ENCODE assay signal across 8 cellular contexts in the genomic region with DNA sequence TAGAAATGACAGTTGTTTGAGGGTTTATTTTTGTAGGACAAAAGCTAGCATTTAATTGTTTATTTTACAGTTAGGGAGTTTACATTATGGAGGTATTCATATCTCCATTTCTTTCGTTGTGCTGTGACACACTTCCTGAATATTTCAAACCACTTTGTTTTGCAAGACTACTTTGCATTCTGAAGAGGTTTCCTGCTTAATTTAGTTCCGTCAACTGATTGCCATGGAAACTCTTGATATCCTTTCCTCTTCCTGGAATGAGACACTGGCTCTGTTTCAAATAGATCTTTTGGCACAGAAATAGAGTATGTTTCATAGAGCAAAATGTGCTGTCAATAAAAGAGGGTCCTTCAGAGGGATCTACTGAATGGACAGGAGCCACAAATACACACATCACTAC.
DNase-seq lines count a peak whose midpoint lies in the region; ATAC-seq and TF ChIP-seq lines count a peak whose summit lies in the region.

No MANE protein-coding gene starts in this region.

- in situ Hi-C loops in SK-MEL-5 (cut with HindIII; ENCODE audit: low pct_unique_long_range_greater_than_20kb, low sequenced_read_pairs), result no loop called here

- H3K9me3 ChIP-seq in heart right ventricle (no peaks in the 10 kb centered on the region), thyroid gland (no peaks in the 10 kb centered on the region), psoas muscle (no peaks in the 10 kb centered on the region)

- intact Hi-C loops in heart right ventricle (cut with DNase I) (no loop called here), thyroid gland (cut with DNase I) (no loop called here), psoas muscle (cut with DNase I) (no loop called here)

- ATAC-seq in activated T-cell treated with anti-CD3 and anti-CD28 coated beads, Interleukin-2, amount 50 U/mL, for 72 hours (replicated peaks in 1 of 2), result peak in 1 of 2 donors; percentile 65
- ATAC-seq in heart right ventricle, result peak in 6 of 8 donors; percentile 72 to 86 (median 81)
- no peak for ATAC-seq in psoas muscle
- no peak for ATAC-seq in GM19452 (IDR thresholded peaks at IDR 0.05; ENCODE audit: unreplicated experiment)

- H3K27ac Mint-ChIP-seq in activated T-cell treated with anti-CD3 and anti-CD28 coated beads, Interleukin-2, amount 50 U/mL, for 72 hours, result peak overlapping the region; percentile 9
- H3K27ac Mint-ChIP-seq in activated T-cell treated with anti-CD3 and anti-CD28 coated beads, Interleukin-2, amount 50 U/mL, for 24 hours, result no peak overlapping the region

- no peak for DNase-seq in activated T-cell treated with anti-CD3 and anti-CD28 coated beads, Interleukin-2, amount 50 U/mL, for 72 hours
- DNase-seq in activated T-cell treated with anti-CD3 and anti-CD28 coated beads, Interleukin-2, amount 50 U/mL, for 24 hours, result no peak
- peak; percentile 49 for DNase-seq in SK-MEL-5 (ENCODE audit: low read depth, low spot score)
- DNase-seq in heart right ventricle, result peak in 1 of 2 donors; percentile 16
- no peak for DNase-seq in thyroid gland
- no peak for DNase-seq in psoas muscle
- no peak for DNase-seq in COLO668 (lab: John Stamatoyannopoulos, UW; ENCODE audit: unreplicated experiment)

- TF ChIP-seq POLR2A in thyroid gland (IDR thresholded peaks at IDR 0.05), result no peak

- H3K27me3 ChIP-seq in heart right ventricle (no peaks in the 10 kb centered on the region), thyroid gland (no peaks in the 10 kb centered on the region), psoas muscle (ENCODE audit: insufficient read depth in 3 of 3, low read length in 2 of 3) (no peaks in the 10 kb centered on the region)

- peak overlapping the region in 1 of 2 donors; percentile 55 for H3K4me3 Mint-ChIP-seq in activated T-cell treated with anti-CD3 and anti-CD28 coated beads, Interleukin-2, amount 50 U/mL, for 72 hours
- no peak overlapping the region for H3K4me3 Mint-ChIP-seq in activated T-cell treated with anti-CD3 and anti-CD28 coated beads, Interleukin-2, amount 50 U/mL, for 24 hours

- H3K4me3 ChIP-seq in heart right ventricle (peak overlapping the region in 1 of 10 donors; percentile 2), thyroid gland (replicated peaks in 1 of 3) (no peak overlapping the region), psoas muscle (no peak overlapping the region)

- 3 to 11% methylated on average over 2 of the region's 2 CpGs for WGBS in heart right ventricle, 2 donors
- 2 to 6% methylated on average over 2 of the region's 2 CpGs for WGBS in thyroid gland, 2 donors
- WGBS in psoas muscle, 3 donors, result 5 to 14% (median 7%) methylated on average over 2 of the region's 2 CpGs

- peak overlapping the region in 5 of 10 donors; percentile 4 to 74 (median 51) for H3K27ac ChIP-seq in heart right ventricle
- H3K27ac ChIP-seq in thyroid gland, result peak overlapping the region; percentile 57 to 82 (median 73)
- H3K27ac ChIP-seq in psoas muscle, result no peak overlapping the region

- H3K36me3 Mint-ChIP-seq in activated T-cell treated with anti-CD3 and anti-CD28 coated beads, Interleukin-2, amount 50 U/mL, for 72 hours (ENCODE audit: insufficient read depth in 2 of 2), result no peaks in the 10 kb centered on the region
- no peaks in the 10 kb centered on the region for H3K36me3 Mint-ChIP-seq in activated T-cell treated with anti-CD3 and anti-CD28 coated beads, Interleukin-2, amount 50 U/mL, for 24 hours (ENCODE audit: low read depth)

- no peak for TF ChIP-seq CTCF in heart right ventricle (IDR thresholded peaks at IDR 0.05)
- TF ChIP-seq CTCF in thyroid gland (IDR thresholded peaks at IDR 0.05), result no peak
- no peak for TF ChIP-seq CTCF in psoas muscle (IDR thresholded peaks at IDR 0.05)

- no peaks in the 10 kb centered on the region for H3K9me3 Mint-ChIP-seq in activated T-cell treated with anti-CD3 and anti-CD28 coated beads, Interleukin-2, amount 50 U/mL, for 72 hours
- H3K9me3 Mint-ChIP-seq in activated T-cell treated with anti-CD3 and anti-CD28 coated beads, Interleukin-2, amount 50 U/mL, for 24 hours, result no peaks in the 10 kb centered on the region

- peaks cover 6% of the 10 kb centered on the region for H3K27me3 Mint-ChIP-seq in activated T-cell treated with anti-CD3 and anti-CD28 coated beads, Interleukin-2, amount 50 U/mL, for 72 hours (ENCODE audit: low read depth)
- peaks cover 10% of the 10 kb centered on the region for H3K27me3 Mint-ChIP-seq in activated T-cell treated with anti-CD3 and anti-CD28 coated beads, Interleukin-2, amount 50 U/mL, for 24 hours

- H3K4me1 ChIP-seq in heart right ventricle (peaks cover 0 to 68% (median 28%) of the 10 kb centered on the region in 9 donors), thyroid gland (peaks cover 56 to 58% of the 10 kb centered on the region in 2 donors), psoas muscle (no peaks in the 10 kb centered on the region)

- no peaks in the 10 kb centered on the region for H3K36me3 ChIP-seq in heart right ventricle
- H3K36me3 ChIP-seq in thyroid gland, result no peaks in the 10 kb centered on the region
- H3K36me3 ChIP-seq in psoas muscle (ENCODE audit: insufficient read depth in 1 of 2, low read depth in 1 of 2), result no peaks in the 10 kb centered on the region

- H3K4me1 Mint-ChIP-seq in activated T-cell treated with anti-CD3 and anti-CD28 coated beads, Interleukin-2, amount 50 U/mL, for 72 hours (ENCODE audit: low read depth), result peaks cover 33% of the 10 kb centered on the region
- H3K4me1 Mint-ChIP-seq in activated T-cell treated with anti-CD3 and anti-CD28 coated beads, Interleukin-2, amount 50 U/mL, for 24 hours (ENCODE audit: low read depth), result peaks cover 21% of the 10 kb centered on the region

Comparison
In these comparisons a context has a peak if more than half of its experiments do, and no peak if none do; other contexts are left out.
1. ATAC-seq: peak in heart right ventricle (6 of 8); none in psoas muscle (0 of 4) and GM19452 (single experiment).